ENCODE assay signal across 1 cellular context in the genomic region with DNA sequence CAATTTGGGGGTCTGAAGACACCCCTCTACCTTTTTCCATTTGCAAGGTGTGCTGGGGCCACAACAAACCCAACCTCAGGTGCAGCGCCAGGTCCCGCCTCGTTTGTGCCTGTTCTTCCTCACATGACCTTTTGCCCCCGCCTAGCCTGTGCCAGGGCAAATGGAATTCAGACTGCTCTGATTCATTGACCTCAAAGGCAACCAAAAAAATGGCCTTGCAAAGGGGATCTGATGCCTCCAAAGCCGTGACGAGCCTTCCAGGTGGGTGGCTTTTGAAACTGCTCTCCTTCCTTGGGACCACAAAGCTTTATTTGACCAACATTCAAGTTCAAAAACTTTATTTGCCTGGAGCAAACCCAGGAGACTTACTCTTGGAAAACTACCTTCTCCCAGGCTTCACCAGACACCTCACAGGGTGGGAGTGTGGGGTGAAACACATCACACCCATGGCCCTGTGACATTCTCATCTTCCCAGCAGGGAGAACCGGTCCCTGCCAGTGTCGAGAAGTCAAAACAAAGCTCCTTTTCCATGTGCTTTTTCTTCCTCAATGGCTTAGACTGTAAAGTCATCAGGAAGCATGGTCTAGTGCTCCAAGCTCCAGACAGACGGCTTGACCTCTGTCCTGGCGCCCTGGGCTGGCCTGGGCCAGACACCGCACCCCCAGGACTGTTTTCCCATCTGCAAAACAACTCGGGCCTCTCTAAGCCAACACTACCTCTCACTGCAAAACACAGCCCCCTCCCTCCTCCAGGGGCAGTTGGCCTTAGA.
TF ChIP-seq lines count a peak whose summit lies in the region.

No MANE protein-coding gene starts in this region.

TF ChIP-seq in H1, 55 proteins besides CTCF, POLR2A, EP300 and RAD21:
- TF ChIP-seq MAX (IDR thresholded peaks at IDR 0.05), result 0 out of 2 replicates have a peak, but pooled peaks have one; percentile 8
- TF ChIP-seq RBBP5 (IDR thresholded peaks at IDR 0.05; ENCODE audit: borderline replicate concordance, low read depth, low read length), result no peak
